In genomic region chr1:119279441-119280415, GRCh38 we compare ENCODE assay signal across 1 cellular context.
A peak's percentile ranks its signal among the peaks of the same experiment; 100 is the strongest.
TF ChIP-seq lines count a peak whose summit lies in the region.

No MANE protein-coding gene starts in this region.

TF ChIP-seq in SK-N-SH, 30 proteins besides CTCF, POLR2A, EP300 and RAD21 (continued from another document):
- no peak for TF ChIP-seq USF1 (IDR thresholded peaks at IDR 0.05; ENCODE audit: borderline replicate concordance, low read depth)
- TF ChIP-seq FOXJ3 (CRISPR knock-in tag; IDR thresholded peaks at IDR 0.05), result no peak
- peak; percentile 96 for TF ChIP-seq JUND (IDR thresholded peaks at IDR 0.05)
- no peak for TF ChIP-seq RCOR1 (IDR thresholded peaks at IDR 0.05; ENCODE audit: low read length)
- peak; percentile 36; the same call in 1 of the 2 replicates for TF ChIP-seq RXRA (IDR thresholded peaks at IDR 0.05; ENCODE audit: borderline replicate concordance, low read depth)
- TF ChIP-seq SIN3A (IDR thresholded peaks at IDR 0.05; ENCODE audit: borderline replicate concordance, low read depth, low read length), result no peak
- TF ChIP-seq RFX5 (IDR thresholded peaks at IDR 0.05; ENCODE audit: low read length), result no peak
- TF ChIP-seq YY1 (IDR thresholded peaks at IDR 0.05; ENCODE audit: low read depth), result no peak
- TF ChIP-seq PBX3 (IDR thresholded peaks at IDR 0.05), result peak; percentile 61
